In the genomic region with DNA sequence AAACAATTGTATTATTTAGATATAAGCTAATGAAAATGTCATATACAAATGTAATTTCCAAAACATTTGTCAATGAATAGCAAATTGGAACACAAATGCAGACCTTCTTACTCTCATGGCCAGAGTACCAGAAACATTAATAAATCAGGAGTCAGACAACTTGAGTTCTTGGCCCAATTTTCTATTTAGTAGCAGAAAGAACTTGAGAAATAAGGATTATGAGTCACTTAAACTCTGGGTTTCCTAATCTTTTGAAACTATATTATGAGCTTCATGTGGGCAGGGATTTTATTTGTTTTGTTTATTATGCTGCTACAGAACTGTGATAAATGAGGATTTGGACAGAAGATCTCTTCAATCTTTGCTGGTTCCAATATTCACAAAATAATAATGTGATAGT, we compare ENCODE assay signal across 15 cellular contexts.
DNase-seq lines count a peak whose midpoint lies in the region; ATAC-seq and TF ChIP-seq lines count a peak whose summit lies in the region.
"Had no signal": no experiment of that assay in that cellular context is flagged by ENCODE, and none has a peak within 500 bp of the region (broad histone marks: within the 10 kb centered on the region; RNA-seq: fewer than 3 reads in every experiment).

No MANE protein-coding gene starts in this region.

- no peak overlapping the region for H2BK12ac ChIP-seq in mesenchymal stem cell (ENCODE audit: low read length in 2 of 2)

- no peak overlapping the region for H3K18ac ChIP-seq in mesenchymal stem cell (ENCODE audit: low read depth in 1 of 2, low read length in 2 of 2)

- no peaks in the 10 kb centered on the region for H3K79me1 ChIP-seq in mesenchymal stem cell (replicated peaks; ENCODE audit: low read length, poor library complexity, severe bottlenecking)

- no peak overlapping the region for H2BK5ac ChIP-seq in mesenchymal stem cell (ENCODE audit: low read depth, low read length, poor library complexity, severe bottlenecking)

- H2BK15ac ChIP-seq in mesenchymal stem cell (ENCODE audit: low read depth, poor library complexity, severe bottlenecking): no peak overlapping the region

- no peak overlapping the region for H3K27ac ChIP-seq in mesenchymal stem cell (ENCODE audit: low read length, poor library complexity, severe bottlenecking)
- H3K27ac ChIP-seq: A549, C4-2B had no signal

- H2AK5ac ChIP-seq in mesenchymal stem cell (ENCODE audit: low read length, severe bottlenecking): no peak overlapping the region

- no peak for ATAC-seq in HG03342 (IDR thresholded peaks at IDR 0.05; ENCODE audit: unreplicated experiment)
- ATAC-seq: A549, HepG2 had no signal

- no peaks in the 10 kb centered on the region for H3K36me3 ChIP-seq in mesenchymal stem cell (ENCODE audit: control insufficient read depth in 1 of 2, insufficient read depth in 2 of 2, low read depth in 1 of 2, low read length in 2 of 2)
- H3K36me3 ChIP-seq: BE2C, HAP-1 had no signal

- H3K23ac ChIP-seq in mesenchymal stem cell (ENCODE audit: low read length in 2 of 2): no peak overlapping the region

- no peak overlapping the region for H4K91ac ChIP-seq in mesenchymal stem cell (ENCODE audit: low read length)

- no peaks in the 10 kb centered on the region for H3K9me3 ChIP-seq in mesenchymal stem cell (ENCODE audit: control insufficient read depth, low read length)
- H3K9me3 ChIP-seq: A549, BE2C, HAP-1 had no signal

- TF ChIP-seq CTCF in epithelial cell of esophagus (IDR thresholded peaks at IDR 0.05; ENCODE audit: insufficient read depth, low read depth, low read length, missing control alignments) (no peak), fibroblast of the aortic adventitia (IDR thresholded peaks at IDR 0.05; ENCODE audit: insufficient read depth, low read length) (no peak)

- no peak overlapping the region for H4K8ac ChIP-seq in mesenchymal stem cell (ENCODE audit: low read length)

- no peak overlapping the region for H2BK120ac ChIP-seq in mesenchymal stem cell (ENCODE audit: low read depth, low read length)

- no peak overlapping the region for H3K4ac ChIP-seq in mesenchymal stem cell (ENCODE audit: low read depth in 1 of 2, low read length in 2 of 2)

- H3K4me3 ChIP-seq in epithelial cell of esophagus (ENCODE audit: low read length): no peak overlapping the region
- no peak overlapping the region for H3K4me3 ChIP-seq in fibroblast of the aortic adventitia (ENCODE audit: low read depth, low read length)
- no peak overlapping the region for H3K4me3 ChIP-seq in mesenchymal stem cell (ENCODE audit: insufficient read depth in 1 of 2, low read depth in 1 of 2, low read length in 2 of 2)
- H3K4me3 ChIP-seq: A549, HAP-1 had no signal

- H3K14ac ChIP-seq in mesenchymal stem cell (ENCODE audit: low read length in 2 of 2): no peak overlapping the region

- H2AFZ ChIP-seq in mesenchymal stem cell (ENCODE audit: low read depth, low read length): no peak overlapping the region

- no peaks in the 10 kb centered on the region for H3K27me3 ChIP-seq in mesenchymal stem cell (ENCODE audit: control insufficient read depth in 1 of 2, insufficient read depth in 1 of 2, low read length in 2 of 2)
- H3K27me3 ChIP-seq: BE2C had no signal

- H3K4me1 ChIP-seq in mesenchymal stem cell (ENCODE audit: control insufficient read depth, insufficient read depth, low read depth, low read length): no peaks in the 10 kb centered on the region
- H3K4me1 ChIP-seq: A549, BE2C, HAP-1 had no signal

- H3K9ac ChIP-seq in mesenchymal stem cell (ENCODE audit: low read length): no peak overlapping the region

- H3K4me2 ChIP-seq in mesenchymal stem cell (ENCODE audit: low read length, poor library complexity, severe bottlenecking): no peak overlapping the region
- H3K4me2 ChIP-seq: A549 had no signal

- peak; percentile 11 for DNase-seq in A172 (ENCODE audit: low spot score)
- peak; percentile 57 for DNase-seq in NCI-H226
- DNase-seq in epithelial cell of esophagus (ENCODE audit: low read depth): peak; percentile 25
- DNase-seq in fibroblast of the aortic adventitia (ENCODE audit: low read depth): peak; percentile 5
- no peak for DNase-seq in NCI-H1092 treated with DMSO at 0.1 percent for 48 hours (lab: John Stamatoyannopoulos, UW)
- DNase-seq in mesenchymal stem cell: no peak
- DNase-seq: BE2C; CD4-positive, alpha-beta memory T cell; DMS79; GOT3 had no signal

Comparison
In these comparisons a context has a peak if more than half of its experiments do, and no peak if none do; other contexts are left out.
1. DNase-seq: peak in A172 (single experiment), NCI-H226 (single experiment), epithelial cell of esophagus (single experiment) and fibroblast of the aortic adventitia (single experiment); none in NCI-H1092 treated with DMSO at 0.1 percent for 48 hours (single experiment) and mesenchymal stem cell (single experiment).